ENCODE assay signal across 19 cellular contexts in the genomic region with DNA sequence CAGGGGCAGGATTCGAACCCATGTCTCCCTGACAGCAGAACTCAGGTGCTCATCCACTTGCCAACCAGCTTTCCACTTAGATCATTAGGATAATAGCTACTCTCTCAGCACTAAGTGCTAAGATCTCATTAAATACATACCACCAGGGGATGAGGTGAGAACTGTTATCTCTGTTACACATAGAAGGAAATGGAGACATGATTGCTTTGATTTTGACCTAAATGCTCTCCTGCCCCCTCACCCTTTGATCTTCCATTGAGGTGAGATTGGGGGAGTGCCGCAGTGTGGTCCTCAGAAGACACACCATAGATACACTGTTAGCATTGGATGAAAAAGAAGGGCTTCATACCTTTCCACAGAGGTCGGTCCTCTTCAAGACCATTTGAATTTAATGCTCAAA. TPM values are rescaled to one million over a fixed set of nuclear protein-coding genes. Genes with fewer than 3 reads are reported as not detected.
A peak's percentile ranks its signal among the peaks of the same experiment; 100 is the strongest.
DNase-seq lines count a peak whose midpoint lies in the region; ATAC-seq and TF ChIP-seq lines count a peak whose summit lies in the region.
"Had no signal": no experiment of that assay in that cellular context is flagged by ENCODE, and none has a peak within 500 bp of the region (broad histone marks: within the 10 kb centered on the region; RNA-seq: fewer than 3 reads in every experiment).

No MANE protein-coding gene starts in this region.

- H3K4me1 Mint-ChIP-seq in CD4-positive, CD25-positive, alpha-beta regulatory T cell = peaks cover 9 to 28% (median 18%) of the 10 kb centered on the region in 4 donors
- H3K4me1 Mint-ChIP-seq in activated naive CD8-positive, alpha-beta T cell treated with anti-CD3 and anti-CD28 coated beads, Interleukin-2, amount 50 U/mL, for 24 hours = peaks cover 37% of the 10 kb centered on the region
- peaks cover 23% of the 10 kb centered on the region for H3K4me1 Mint-ChIP-seq in memory B cell

- peak overlapping the region; percentile 12; the same call in 1 of the 2 replicates for H3K27ac ChIP-seq in 22Rv1
- H3K27ac ChIP-seq in CD4-positive, CD25-positive, alpha-beta regulatory T cell (ENCODE audit: insufficient read depth, low read length, poor library complexity, severe bottlenecking) = peak overlapping the region; percentile 1
- H3K27ac ChIP-seq: ovary had no signal

- peak overlapping the region in 2 of 3 donors; percentile 38 to 72 for H3K27ac Mint-ChIP-seq in CD4-positive, CD25-positive, alpha-beta regulatory T cell
- H3K27ac Mint-ChIP-seq in activated naive CD8-positive, alpha-beta T cell treated with anti-CD3 and anti-CD28 coated beads, Interleukin-2, amount 50 U/mL, for 24 hours = peak overlapping the region; percentile 15
- H3K27ac Mint-ChIP-seq in memory B cell = peak overlapping the region; percentile 10

- peaks cover 5% of the 10 kb centered on the region for H3K36me3 ChIP-seq in CD4-positive, CD25-positive, alpha-beta regulatory T cell (ENCODE audit: control insufficient read depth, insufficient read depth, low read length)
- H3K36me3 ChIP-seq: ovary had no signal

- H3K4me1 ChIP-seq in CD4-positive, CD25-positive, alpha-beta regulatory T cell (ENCODE audit: control insufficient read depth, insufficient read depth, low read length, poor library complexity, severe bottlenecking) = no peaks in the 10 kb centered on the region

- no peaks in the 10 kb centered on the region for H3K9me3 ChIP-seq in CD4-positive, CD25-positive, alpha-beta regulatory T cell (ENCODE audit: control insufficient read depth in 2 of 2, low read length in 2 of 2)
- H3K9me3 ChIP-seq: ovary had no signal

- no peak overlapping the region for H3K4me3 ChIP-seq in CD4-positive, CD25-positive, alpha-beta regulatory T cell (ENCODE audit: low read depth, low read length)
- H3K4me3 ChIP-seq: ovary had no signal

- DNase-seq in CD4-positive, CD25-positive, alpha-beta regulatory T cell = no peak
- DNase-seq in activated naive CD8-positive, alpha-beta T cell treated with anti-CD3 and anti-CD28 coated beads, Interleukin-2, amount 50 U/mL, for 24 hours = no peak
- no peak for DNase-seq in memory B cell (ENCODE audit: low spot score in 2 of 2)
- DNase-seq in cerebellum (ENCODE audit: low spot score) = no peak
- DNase-seq in activated CD4-positive, alpha-beta T cell treated with anti-CD3 and anti-CD28 coated beads, Interleukin-2, amount 50 U/mL, for 48 hours = no peak
- DNase-seq in activated CD8-positive, alpha-beta memory T cell treated with anti-CD3 and anti-CD28 coated beads, Interleukin-2, amount 50 U/mL, for 48 hours = no peak
- DNase-seq in H4 (ENCODE audit: low spot score) = no peak
- DNase-seq: activated CD4-positive, alpha-beta T cell treated with anti-CD3 and anti-CD28 coated beads, Interleukin-2, amount 50 U/mL, for 1 hour; AML-193; cerebellar nuclear complex; DMS153; foreskin fibroblast; GOT3; left colon; NCI-H774; ovary; stimulated activated CD4-positive, alpha-beta T cell treated with anti-CD3 and anti-CD28 coated beads, Interleukin-4, amount 100 ng/mL, for 1 hour had no signal

- no peaks in the 10 kb centered on the region for H3K27me3 Mint-ChIP-seq in CD4-positive, CD25-positive, alpha-beta regulatory T cell
- no peaks in the 10 kb centered on the region for H3K27me3 Mint-ChIP-seq in activated naive CD8-positive, alpha-beta T cell treated with anti-CD3 and anti-CD28 coated beads, Interleukin-2, amount 50 U/mL, for 24 hours
- H3K27me3 Mint-ChIP-seq in memory B cell = no peaks in the 10 kb centered on the region

- ATAC-seq in CD4-positive, CD25-positive, alpha-beta regulatory T cell (ENCODE audit: low read depth in 2 of 2) = no peak
- ATAC-seq in activated naive CD8-positive, alpha-beta T cell treated with anti-CD3 and anti-CD28 coated beads, Interleukin-2, amount 50 U/mL, for 24 hours = no peak
- ATAC-seq in memory B cell (ENCODE audit: low read depth) = no peak
- ATAC-seq: left colon, Panc1 had no signal

- H3K9me3 Mint-ChIP-seq in CD4-positive, CD25-positive, alpha-beta regulatory T cell = no peaks in the 10 kb centered on the region
- H3K9me3 Mint-ChIP-seq in activated naive CD8-positive, alpha-beta T cell treated with anti-CD3 and anti-CD28 coated beads, Interleukin-2, amount 50 U/mL, for 24 hours = no peaks in the 10 kb centered on the region
- no peaks in the 10 kb centered on the region for H3K9me3 Mint-ChIP-seq in memory B cell

- no peaks in the 10 kb centered on the region for H3K27me3 ChIP-seq in CD4-positive, CD25-positive, alpha-beta regulatory T cell (ENCODE audit: control insufficient read depth, insufficient read depth, low read length)
- H3K27me3 ChIP-seq: ovary had no signal

- H3K36me3 Mint-ChIP-seq in CD4-positive, CD25-positive, alpha-beta regulatory T cell = peaks cover 3% of the 10 kb centered on the region
- H3K36me3 Mint-ChIP-seq in activated naive CD8-positive, alpha-beta T cell treated with anti-CD3 and anti-CD28 coated beads, Interleukin-2, amount 50 U/mL, for 24 hours (ENCODE audit: low read depth) = no peaks in the 10 kb centered on the region
- no peaks in the 10 kb centered on the region for H3K36me3 Mint-ChIP-seq in memory B cell

- no peak overlapping the region for H3K4me3 Mint-ChIP-seq in CD4-positive, CD25-positive, alpha-beta regulatory T cell
- no peak overlapping the region for H3K4me3 Mint-ChIP-seq in activated naive CD8-positive, alpha-beta T cell treated with anti-CD3 and anti-CD28 coated beads, Interleukin-2, amount 50 U/mL, for 24 hours
- H3K4me3 Mint-ChIP-seq in memory B cell = no peak overlapping the region

- TF ChIP-seq CTCF in 22Rv1 (IDR thresholded peaks at IDR 0.05) = no peak

RNA-seq across cellular contexts. Expression of a gene that starts 38.9 kb away (rescaled TPM):
- total RNA-seq in CD4-positive, CD25-positive, alpha-beta regulatory T cell = 1.5 TPM
- under 1 TPM in 1 of 4 donors, not detected in 3; 0.53 TPM for polyA plus RNA-seq in CD4-positive, CD25-positive, alpha-beta regulatory T cell
- 0.36 TPM for total RNA-seq in cerebellum
- total RNA-seq in H4 (2014; rRNA removed; shearing (Covaris generic)) = 0.29 TPM in 1 of 2 replicates, not detected in the other
